10 cellular contexts compared by ENCODE assay signal in genomic region chr1:12475947-12476346, GRCh38.
DNase-seq lines count a peak whose midpoint lies in the region; ATAC-seq and TF ChIP-seq lines count a peak whose summit lies in the region.
"Had no signal": no experiment of that assay in that cellular context is flagged by ENCODE, and none has a peak within 500 bp of the region (broad histone marks: within the 10 kb centered on the region; RNA-seq: fewer than 3 reads in every experiment).

No MANE protein-coding gene starts in this region.

- H3K14ac ChIP-seq in IMR-90 (replicated peaks; ENCODE audit: low read depth, low read length) = 0 out of 2 replicates have a peak overlapping the region, but pooled peaks have one; percentile 43

- H3K79me1 ChIP-seq in IMR-90 (ENCODE audit: low read depth in 1 of 2, low read length in 2 of 2) = peaks cover 13 to 20% of the 10 kb centered on the region in 2 experiments; a peak in 3 of 4 replicates

- H3K9me1 ChIP-seq in IMR-90 (ENCODE audit: insufficient read depth, low read length) = peaks cover 24% of the 10 kb centered on the region

- 0 out of 2 replicates have a peak overlapping the region, but pooled peaks have one; percentile 1 for H2BK120ac ChIP-seq in IMR-90 (ENCODE audit: low read depth, low read length)

- H3K36me3 ChIP-seq in IMR-90 (ENCODE audit: control insufficient read depth, insufficient read depth, low read length) (no peaks in the 10 kb centered on the region; the same call in 1 of the 2 replicates), body of pancreas (replicated peaks in 1 of 2; ENCODE audit: insufficient read depth in 1 of 2, low read depth in 2 of 2) (no peaks in the 10 kb centered on the region), Karpas-422 (ENCODE audit: insufficient read depth, low read length) (no peaks in the 10 kb centered on the region)

- no peaks in the 10 kb centered on the region for H3K9me2 ChIP-seq in Karpas-422 (replicated peaks; ENCODE audit: insufficient read depth, low read length)

- WGBS in IMR-90 (ENCODE audit: extremely low coverage in 2 of 2, insufficient read length in 1 of 2), 2 experiments = no CpG with 5 or more reads among the region's 2 CpGs
- 29% methylated on average over 2 of the region's 2 CpGs for whole genome bisulfite sequencing in body of pancreas, 2 donors

- 0 out of 2 replicates have a peak overlapping the region, but pooled peaks have one; percentile 8 for H3K18ac ChIP-seq in IMR-90 (ENCODE audit: low read depth, low read length)

- H2AFZ ChIP-seq in IMR-90 (replicated peaks; ENCODE audit: low read length, poor library complexity) (no peak overlapping the region), Karpas-422 (ENCODE audit: low read length) (no peak overlapping the region)

- TF ChIP-seq CTCF in AG10803 (conservative IDR thresholded peaks at IDR 0.05; ENCODE audit: low read length) (no peak), IMR-90 (conservative IDR thresholded peaks at IDR 0.05; ENCODE audit: low read depth, low read length) (no peak), body of pancreas (IDR thresholded peaks at IDR 0.05) (no peak)

- no peaks in the 10 kb centered on the region for H3K9me3 Mint-ChIP-seq in naive thymus-derived CD8-positive, alpha-beta T cell
- H3K9me3 Mint-ChIP-seq: central memory CD8-positive, alpha-beta T cell had no signal

- H3K56ac ChIP-seq in IMR-90 (ENCODE audit: extremely low read depth, insufficient read depth, low read length) = no peak overlapping the region

- no peak overlapping the region for H4K91ac ChIP-seq in IMR-90 (ENCODE audit: insufficient read depth, low read depth, low read length)

- peaks cover 38% of the 10 kb centered on the region for H3K4me1 ChIP-seq in IMR-90 (ENCODE audit: control insufficient read depth, insufficient read depth, low read length)
- H3K4me1 ChIP-seq in body of pancreas = peaks cover 83% of the 10 kb centered on the region
- peaks cover 3% of the 10 kb centered on the region for H3K4me1 ChIP-seq in Karpas-422 (ENCODE audit: low read length)

- no peak overlapping the region for H2AK9ac ChIP-seq in IMR-90 (replicated peaks; ENCODE audit: low read depth, low read length, poor library complexity)

- H3K4ac ChIP-seq in IMR-90 (ENCODE audit: low read depth, low read length) = peak overlapping the region; percentile 30; the same call in 1 of the 2 replicates

- no peak overlapping the region for H3K4me3 ChIP-seq in AG10803 (ENCODE audit: low read length)
- H3K4me3 ChIP-seq in IMR-90 (ENCODE audit: insufficient read depth, low read depth, low read length) = no peak overlapping the region
- no peak overlapping the region for H3K4me3 ChIP-seq in body of pancreas
- no peak overlapping the region for H3K4me3 ChIP-seq in Karpas-422 (ENCODE audit: low read length)

- peak overlapping the region; percentile 68; the same call in 1 of the 2 replicates for H2AK5ac ChIP-seq in IMR-90 (ENCODE audit: low read depth, low read length)

- H3K27me3 ChIP-seq in IMR-90 (ENCODE audit: control insufficient read depth, insufficient read depth, low read length) = no peaks in the 10 kb centered on the region
- no peaks in the 10 kb centered on the region for H3K27me3 ChIP-seq in body of pancreas
- H3K27me3 ChIP-seq in Karpas-422 (ENCODE audit: low read length) = no peaks in the 10 kb centered on the region

- H3K9ac ChIP-seq in IMR-90 (ENCODE audit: low read depth, low read length) = no peak overlapping the region
- no peak overlapping the region for H3K9ac ChIP-seq in Karpas-422 (ENCODE audit: low read length)

- no peak for TF ChIP-seq RAD21 in IMR-90 (IDR thresholded peaks at IDR 0.05; ENCODE audit: low read length)

- in situ Hi-C loops in IMR-90 (cut with MboI; ENCODE audit: low sequenced_read_pairs) = no loop called here

- dilution Hi-C loops in IMR-90 (cut with HindIII; ENCODE audit: low sequenced_read_pairs, unreplicated experiment) = no loop called here

- H3K27ac ChIP-seq in IMR-90 (ENCODE audit: insufficient read depth, low read length) = no peak overlapping the region
- H3K27ac ChIP-seq in body of pancreas = peak overlapping the region; percentile 34 to 79 (median 68)
- no peak overlapping the region for H3K27ac ChIP-seq in Karpas-422 (ENCODE audit: low read length)

- H4K20me1 ChIP-seq in IMR-90 (ENCODE audit: insufficient read depth, low read length) (peaks cover 1% of the 10 kb centered on the region; the same call in 1 of the 2 replicates), Karpas-422 (ENCODE audit: insufficient read depth, low read depth, low read length) (no peaks in the 10 kb centered on the region)

- H3K4me3 Mint-ChIP-seq in naive thymus-derived CD8-positive, alpha-beta T cell = peak overlapping the region in 9 of 10 donors; percentile 12 to 56 (median 43)
- H3K4me3 Mint-ChIP-seq: central memory CD8-positive, alpha-beta T cell had no signal

- H3K27me3 Mint-ChIP-seq in naive thymus-derived CD8-positive, alpha-beta T cell = no peaks in the 10 kb centered on the region
- H3K27me3 Mint-ChIP-seq: central memory CD8-positive, alpha-beta T cell had no signal

- no peak overlapping the region for H2BK15ac ChIP-seq in IMR-90 (ENCODE audit: low read depth, low read length)

- peaks cover 55 to 100% (median 99%) of the 10 kb centered on the region in 4 donors for H3K4me1 Mint-ChIP-seq in naive thymus-derived CD8-positive, alpha-beta T cell

- H3K27ac Mint-ChIP-seq in naive thymus-derived CD8-positive, alpha-beta T cell = peak overlapping the region in 9 of 10 donors; percentile 71 to 97 (median 95)

- H4K5ac ChIP-seq in IMR-90 (ENCODE audit: low read depth, low read length) = no peak overlapping the region; the same call in 1 of the 2 replicates

- peak overlapping the region in 1 of 2 experiments; percentile 26; a peak in 1 of 4 replicates for H4K8ac ChIP-seq in IMR-90 (ENCODE audit: low read depth in 2 of 2, low read length in 2 of 2)

- TF ChIP-seq POLR2A in IMR-90 (IDR thresholded peaks at IDR 0.05; ENCODE audit: low read depth, low read length) (no peak), body of pancreas (IDR thresholded peaks at IDR 0.05) (no peak), erythroblast (IDR thresholded peaks at IDR 0.05; ENCODE audit: low read length) (no peak)

- H3K4me2 ChIP-seq in IMR-90 (ENCODE audit: low read depth, low read length) (no peak overlapping the region), Karpas-422 (ENCODE audit: low read depth, low read length, poor library complexity, severe bottlenecking) (no peak overlapping the region)

- POLR2A ChIA-PET in IMR-90 (lab: Charles Lee; ENCODE audit: unreplicated experiment) = no interaction called here
- POLR2A ChIA-PET in naive thymus-derived CD8-positive, alpha-beta T cell (lab: Charles Lee) = interaction anchor here (0.6 to 14.4 kb wide), 7 partner anchors 12 to 142 kb away, joined by 3 to 211 read pairs (median 5); partner anchors contain the start of gene DHRS3

- H2BK5ac ChIP-seq in IMR-90 (ENCODE audit: low read depth, low read length, poor library complexity, severe bottlenecking) = no peak overlapping the region

- H3K9me3 ChIP-seq in IMR-90 (ENCODE audit: control insufficient read depth, insufficient read depth, low read length) = no peaks in the 10 kb centered on the region
- no peaks in the 10 kb centered on the region for H3K9me3 ChIP-seq in body of pancreas
- H3K9me3 ChIP-seq in Karpas-422 (ENCODE audit: low read length) = no peaks in the 10 kb centered on the region

- H3K23ac ChIP-seq in IMR-90 (ENCODE audit: low read depth, low read length) = no peak overlapping the region

- H3K36me3 Mint-ChIP-seq in naive thymus-derived CD8-positive, alpha-beta T cell = no peaks in the 10 kb centered on the region

- no TSS peak for BruUV-seq in IMR-90 (replicated peaks; lab: Mats Ljungman, UMichigan)

- H2BK20ac ChIP-seq in IMR-90 (ENCODE audit: low read depth, low read length) = no peak overlapping the region

- DNase-seq in AG10803 (ENCODE audit: low read depth) (peak; percentile 27), IMR-90 (peak; percentile 25), body of pancreas (peak in 3 of 4 donors; percentile 41 to 50 (median 41)), GF-D8 (lab: John Stamatoyannopoulos, UW) (no peak), erythroblast (lab: John Stamatoyannopoulos, UW) (no peak), Karpas-422 (no peak)
- peak in 1 of 10 donors; percentile 29 for DNase-seq in naive thymus-derived CD8-positive, alpha-beta T cell
- DNase-seq: activated CD4-positive, alpha-beta T cell treated with anti-CD3 and anti-CD28 coated beads for 48 hours had no signal

- intact Hi-C loops in IMR-90 (cut with micrococcal nuclease) = no loop called here
- intact Hi-C loops in body of pancreas (cut with DNase I) = no loop called here

- ATAC-seq in IMR-90 (ENCODE audit: low read depth) (no peak), body of pancreas (peak; percentile 52), GM18867 (IDR thresholded peaks at IDR 0.05; ENCODE audit: unreplicated experiment) (no peak)
- peak; percentile 26 to 30 for ATAC-seq in naive thymus-derived CD8-positive, alpha-beta T cell

- H3K79me2 ChIP-seq in Karpas-422 (ENCODE audit: low read length) = no peaks in the 10 kb centered on the region

- CTCF ChIA-PET in IMR-90 (lab: Yijun Ruan, JAX) = interaction anchor here (0.7 kb wide), 1 partner anchor 121 kb away, joined by 3 read pairs; no protein-coding TSS in a partner anchor

TF ChIP-seq in IMR-90, 13 proteins besides CTCF, POLR2A, EP300 and RAD21:
- no peak for TF ChIP-seq ELK1 (IDR thresholded peaks at IDR 0.05; ENCODE audit: borderline replicate concordance, low read depth, low read length)
- no peak for TF ChIP-seq BHLHE40 (IDR thresholded peaks at IDR 0.05; ENCODE audit: low read depth, low read length)
- no peak for TF ChIP-seq USF2 (IDR thresholded peaks at IDR 0.05; ENCODE audit: low read depth, low read length)
- TF ChIP-seq SMC3 (IDR thresholded peaks at IDR 0.05; ENCODE audit: low read depth, low read length) = no peak
- no peak for TF ChIP-seq RCOR1 (IDR thresholded peaks at IDR 0.05; ENCODE audit: insufficient replicate concordance, low read length)
- no peak for TF ChIP-seq MXI1 (IDR thresholded peaks at IDR 0.05; ENCODE audit: borderline replicate concordance, low read depth, low read length)
- no peak for TF ChIP-seq CEBPB (IDR thresholded peaks at IDR 0.05; ENCODE audit: low read depth, low read length)

Comparison
In these comparisons a context has a peak if more than half of its experiments do, and no peak if none do; other contexts are left out.
1. DNase-seq: peak in AG10803 (single experiment), IMR-90 (single experiment) and body of pancreas (3 of 4); none in GF-D8 (single experiment), erythroblast (0 of 2) and Karpas-422 (single experiment).
2. ATAC-seq: peak in body of pancreas (single experiment) and naive thymus-derived CD8-positive, alpha-beta T cell (2 of 2); none in IMR-90 (single experiment) and GM18867 (single experiment).
3. H3K27ac ChIP-seq: peak in body of pancreas (4 of 4); none in IMR-90 (single experiment) and Karpas-422 (single experiment).